26 cellular contexts compared by ENCODE assay signal in the genomic region with DNA sequence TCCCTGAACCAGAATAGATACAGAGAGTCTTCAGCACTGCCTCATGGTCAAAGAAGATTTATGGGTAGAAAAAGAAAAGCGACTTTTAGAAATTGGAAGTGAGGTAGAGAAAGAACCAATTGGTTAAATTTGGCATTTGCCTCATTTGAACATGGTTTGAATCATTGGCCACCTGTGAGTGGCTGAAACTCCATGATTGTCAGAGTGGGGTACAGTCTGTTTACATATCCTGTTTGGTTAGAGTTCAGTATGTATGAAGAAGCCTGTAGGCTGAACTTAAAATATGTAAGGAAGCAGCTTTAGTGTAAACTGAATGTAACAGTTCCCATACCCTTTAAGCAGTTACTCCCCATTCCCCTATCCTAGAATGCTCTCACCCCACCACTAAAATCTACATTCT.
"Had no signal": no experiment of that assay in that cellular context is flagged by ENCODE, and none has a peak within 500 bp of the region (broad histone marks: within the 10 kb centered on the region; RNA-seq: fewer than 3 reads in every experiment).

No MANE protein-coding gene starts in this region.

- H3K4me3 Mint-ChIP-seq: dendritic cell treated with granulocyte-macrophage colony-stimulating factor and Interleukin-4, amounts not matched to agents 40 ng/mL and 50 ng/mL, for 4 days; effector memory CD8-positive, alpha-beta T cell; endodermal cell had no signal

- DNase-seq: cortex of kidney; dermis blood vessel endothelial cell; dorsolateral prefrontal cortex; effector CD4-positive, alpha-beta T cell; effector CD8-positive, alpha-beta T cell; effector memory CD4-positive, alpha-beta T cell; effector memory CD8-positive, alpha-beta T cell; endodermal cell; erythroblast; esophagus squamous epithelium; foreskin fibroblast; foreskin keratinocyte; foreskin melanocyte; gastrocnemius medialis; glutamatergic neuron; head of caudate nucleus; heart left ventricle; heart right ventricle; hippocampal formation had no signal

- H3K27me3 Mint-ChIP-seq: dendritic cell treated with granulocyte-macrophage colony-stimulating factor and Interleukin-4, amounts not matched to agents 40 ng/mL and 50 ng/mL, for 4 days; effector memory CD8-positive, alpha-beta T cell had no signal

- ATAC-seq: effector memory CD8-positive, alpha-beta T cell; esophagus mucosa; foreskin keratinocyte; gastrocnemius medialis; gastroesophageal sphincter; heart left ventricle; heart right ventricle had no signal

- H3K4me1 ChIP-seq: esophagus muscularis mucosa, esophagus squamous epithelium, foreskin keratinocyte, gastrocnemius medialis, gastroesophageal sphincter, heart left ventricle, heart right ventricle had no signal

- H3K79me2 ChIP-seq: hepatocyte had no signal

- H3K27ac Mint-ChIP-seq: dendritic cell treated with granulocyte-macrophage colony-stimulating factor and Interleukin-4, amounts not matched to agents 40 ng/mL and 50 ng/mL, for 4 days; effector memory CD8-positive, alpha-beta T cell; endodermal cell had no signal

- H3K27me3 ChIP-seq: dorsolateral prefrontal cortex, esophagus muscularis mucosa, esophagus squamous epithelium, foreskin keratinocyte, gastrocnemius medialis, gastroesophageal sphincter, heart left ventricle, heart right ventricle, hepatocyte had no signal

- H3K4me2 ChIP-seq: hepatocyte had no signal

- H3K36me3 ChIP-seq: esophagus muscularis mucosa, esophagus squamous epithelium, gastrocnemius medialis, gastroesophageal sphincter, heart left ventricle, heart right ventricle had no signal

- H3K27ac ChIP-seq: coronary artery, dorsolateral prefrontal cortex, epithelial cell of prostate, esophagus muscularis mucosa, esophagus squamous epithelium, foreskin keratinocyte, gastrocnemius medialis, gastroesophageal sphincter, heart left ventricle, heart right ventricle, hepatocyte had no signal

- H3K9me3 Mint-ChIP-seq: dendritic cell treated with granulocyte-macrophage colony-stimulating factor and Interleukin-4, amounts not matched to agents 40 ng/mL and 50 ng/mL, for 4 days; effector memory CD8-positive, alpha-beta T cell; endodermal cell had no signal

- H3K9me3 ChIP-seq: esophagus muscularis mucosa, esophagus squamous epithelium, gastrocnemius medialis, gastroesophageal sphincter, heart left ventricle, heart right ventricle had no signal

- H2AFZ ChIP-seq: hepatocyte had no signal

- H3K4me3 ChIP-seq: coronary artery, dorsolateral prefrontal cortex, esophagus muscularis mucosa, esophagus squamous epithelium, gastrocnemius medialis, gastroesophageal sphincter, heart left ventricle, heart right ventricle, hepatocyte had no signal

- H3K4me1 Mint-ChIP-seq: endodermal cell had no signal
